In the genomic region with DNA sequence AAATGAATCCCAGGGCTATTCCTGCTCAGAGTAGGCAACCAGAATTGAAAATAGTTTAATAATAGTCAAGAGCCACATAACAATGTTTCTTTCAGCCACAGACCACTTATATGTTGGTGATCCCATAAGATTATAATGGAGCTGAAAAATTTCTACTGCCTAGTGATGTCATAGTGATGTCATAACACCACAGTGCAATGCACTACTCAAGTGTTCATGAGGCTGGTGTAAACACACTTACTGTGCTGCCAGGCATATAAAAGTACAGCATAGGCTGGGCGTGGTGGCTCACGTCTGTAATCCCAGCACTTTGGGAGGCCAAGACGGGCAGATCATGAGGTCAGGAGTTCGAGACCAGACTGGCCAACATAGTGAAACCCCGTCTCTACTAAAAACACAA, we compare ENCODE assay signal across 4 cellular contexts.
TF ChIP-seq lines count a peak whose summit lies in the region.
"Not testable (repeated sequence)": the region's sequence is repeated elsewhere in the genome, so short reads cannot be mapped to it uniquely, and the experiment has no call there.

No MANE protein-coding gene starts in this region.

TF ChIP-seq in HEK293, 187 proteins besides CTCF, POLR2A, EP300 and RAD21:
- TF ChIP-seq ZBTB21 (tag by site-specific recombination; IDR thresholded peaks at IDR 0.05) (peak; percentile 73), ZNF629 (tag by site-specific recombination; IDR thresholded peaks at IDR 0.05) (peak; percentile 91)
- TF ChIP-seq, protein P1, sequence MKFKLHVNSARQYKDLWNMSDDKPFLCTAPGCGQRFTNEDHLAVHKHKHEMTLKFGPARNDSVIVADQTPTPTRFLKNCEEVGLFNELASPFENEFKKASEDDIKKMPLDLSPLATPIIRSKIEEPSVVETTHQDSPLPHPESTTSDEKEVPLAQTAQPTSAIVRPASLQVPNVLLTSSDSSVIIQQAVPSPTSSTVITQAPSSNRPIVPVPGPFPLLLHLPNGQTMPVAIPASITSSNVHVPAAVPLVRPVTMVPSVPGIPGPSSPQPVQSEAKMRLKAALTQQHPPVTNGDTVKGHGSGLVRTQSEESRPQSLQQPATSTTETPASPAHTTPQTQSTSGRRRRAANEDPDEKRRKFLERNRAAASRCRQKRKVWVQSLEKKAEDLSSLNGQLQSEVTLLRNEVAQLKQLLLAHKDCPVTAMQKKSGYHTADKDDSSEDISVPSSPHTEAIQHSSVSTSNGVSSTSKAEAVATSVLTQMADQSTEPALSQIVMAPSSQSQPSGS (tag by site-specific recombination; IDR thresholded peaks at IDR 0.05; ENCODE audit: low read depth) = peak; percentile 66; the same call in 1 of the 2 replicates

TF ChIP-seq in GM12878, 131 proteins besides CTCF, POLR2A, EP300 and RAD21:
- TF ChIP-seq CREB1 (IDR thresholded peaks at IDR 0.05; ENCODE audit: low read depth) = 0 out of 2 replicates have a peak, but pooled peaks have one; percentile 44

TF ChIP-seq in H1, 55 proteins besides CTCF, POLR2A, EP300 and RAD21:
- 0 out of 2 replicates have a peak, but pooled peaks have one; percentile 27 for TF ChIP-seq CREB1 (IDR thresholded peaks at IDR 0.05)

TF ChIP-seq in HepG2, 621 proteins besides CTCF, POLR2A, EP300 and RAD21:
- TF ChIP-seq ATF7 (IDR thresholded peaks at IDR 0.05) (peak; percentile 52), CREB1 (IDR thresholded peaks at IDR 0.05) (peak; percentile 80)
- TF ChIP-seq ATF7, CREB1 (CRISPR knock-in tag; IDR thresholded peaks at IDR 0.05): not testable (repeated sequence)
